ENCODE assay signal across 8 cellular contexts in the genomic region with DNA sequence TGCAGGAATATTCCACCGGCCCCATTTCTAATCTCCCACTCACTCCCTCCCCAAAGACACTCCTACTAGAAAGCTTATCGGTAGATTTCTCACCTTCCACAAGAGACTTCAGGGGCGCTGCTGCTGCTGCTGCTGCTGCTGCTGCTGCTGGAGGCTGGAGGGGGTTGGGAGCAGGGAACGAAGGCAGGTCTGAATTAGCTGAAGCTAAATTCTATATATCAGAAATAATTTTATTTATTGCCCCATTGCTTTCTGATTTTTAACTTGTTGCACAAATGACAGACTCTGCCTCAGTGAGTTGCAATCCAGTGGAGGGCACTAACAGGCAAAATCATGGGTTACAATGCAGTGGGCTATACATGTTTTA. TPM values are rescaled to one million over a fixed set of nuclear protein-coding genes. Genes with fewer than 3 reads are reported as not detected.
A peak's percentile ranks its signal among the peaks of the same experiment; 100 is the strongest.
DNase-seq lines count a peak whose midpoint lies in the region; ATAC-seq lines count a peak whose summit lies in the region.

No MANE protein-coding gene starts in this region.

- no peak overlapping the region for H2AK5ac ChIP-seq in trophoblast cell (ENCODE audit: low read length)

- H2AFZ ChIP-seq in trophoblast cell (ENCODE audit: insufficient read depth, low read length, poor library complexity) = peak overlapping the region; percentile 6

- ATAC-seq in GM21447 (IDR thresholded peaks at IDR 0.05; ENCODE audit: unreplicated experiment) = peak; percentile 23

- CTCF ChIA-PET in CD8-positive, alpha-beta memory T cell (lab: Charles Lee) = interaction anchor here (2.2 to 3.0 kb wide), 2 partner anchors 25 to 27 kb away, joined by 12 to 13 read pairs; no protein-coding TSS in a partner anchor
- CTCF ChIA-PET in activated CD4-positive, alpha-beta memory T cell treated with anti-CD3 and anti-CD28 coated beads, Interleukin-2, amount 10 ng/mL, durations not matched to agents 7 days and 5 days (lab: Charles Lee) = interaction anchor here (0.8 to 2.7 kb wide), 10 partner anchors 17 to 246 kb away, joined by 3 to 14 read pairs (median 4); no protein-coding TSS in a partner anchor

- no peak overlapping the region for H2BK120ac ChIP-seq in trophoblast cell (ENCODE audit: insufficient read depth, low read length, poor library complexity)

- no peaks in the 10 kb centered on the region for H3K36me3 ChIP-seq in CD8-positive, alpha-beta memory T cell (ENCODE audit: insufficient read depth, low read length)
- no peaks in the 10 kb centered on the region for H3K36me3 ChIP-seq in trophoblast cell (ENCODE audit: control insufficient read depth in 1 of 2, insufficient read depth in 2 of 2, low read length in 2 of 2)

- no peak overlapping the region for H4K91ac ChIP-seq in trophoblast cell (ENCODE audit: low read depth, low read length)

- H3K4me2 ChIP-seq in trophoblast cell (ENCODE audit: low read length) = peak overlapping the region; percentile 93

- peaks cover 0 to 2% (median 0%) of the 10 kb centered on the region in 5 donors for H3K9me3 Mint-ChIP-seq in CD8-positive, alpha-beta memory T cell
- H3K9me3 Mint-ChIP-seq in activated CD4-positive, alpha-beta memory T cell treated with anti-CD3 and anti-CD28 coated beads, Interleukin-2, amount 10 ng/mL, durations not matched to agents 7 days and 5 days = no peaks in the 10 kb centered on the region

- WGBS in trophoblast cell (ENCODE audit: extremely low coverage, insufficient coverage, insufficient read length) = no CpG with 5 or more reads among the region's 4 CpGs

- H3K27ac ChIP-seq in CD8-positive, alpha-beta memory T cell (ENCODE audit: low read depth, low read length) = no peak overlapping the region
- no peak overlapping the region for H3K27ac ChIP-seq in trophoblast cell (ENCODE audit: low read depth, low read length)

- no peak overlapping the region for H3K18ac ChIP-seq in trophoblast cell (ENCODE audit: low read length)

- H3K9ac ChIP-seq in trophoblast cell (ENCODE audit: low read length) = no peak overlapping the region

- H3K27me3 ChIP-seq in CD8-positive, alpha-beta memory T cell (ENCODE audit: insufficient read depth, low read length, poor library complexity, severe bottlenecking) = no peaks in the 10 kb centered on the region
- no peaks in the 10 kb centered on the region for H3K27me3 ChIP-seq in trophoblast cell (ENCODE audit: insufficient read depth, low read length)

- H3K23ac ChIP-seq in trophoblast cell (ENCODE audit: low read length) = no peak overlapping the region

- H3K79me2 ChIP-seq in trophoblast cell (ENCODE audit: control insufficient read depth, insufficient read depth, low read length, poor library complexity) = no peaks in the 10 kb centered on the region

- no peaks in the 10 kb centered on the region for H3K9me3 ChIP-seq in CD8-positive, alpha-beta memory T cell (ENCODE audit: low read length)
- H3K9me3 ChIP-seq in trophoblast cell (ENCODE audit: insufficient read depth, low read depth, low read length) = no peaks in the 10 kb centered on the region

- no peak overlapping the region for H2BK5ac ChIP-seq in trophoblast cell (ENCODE audit: low read depth, low read length, poor library complexity)

- no peak overlapping the region for H3K14ac ChIP-seq in trophoblast cell (ENCODE audit: low read length)

- peak overlapping the region; percentile 65 for H3K4me3 ChIP-seq in CD8-positive, alpha-beta memory T cell (ENCODE audit: low read length)
- no peak overlapping the region for H3K4me3 ChIP-seq in trophoblast cell (ENCODE audit: low read depth, low read length)

- DNase-seq in CD8-positive, alpha-beta memory T cell = no peak
- DNase-seq in LoVo (ENCODE audit: low spot score) (peak; percentile 40), head of caudate nucleus (peak in 41 of 42 donors; percentile 29 to 86 (median 63)), trophoblast cell (no peak), UCSD-AML1 (lab: John Stamatoyannopoulos, UW; ENCODE audit: unreplicated experiment) (no peak)
- no peak for DNase-seq in activated CD4-positive, alpha-beta memory T cell treated with anti-CD3 and anti-CD28 coated beads, Interleukin-2, amount 10 ng/mL, durations not matched to agents 7 days and 5 days
- DNase-seq in central memory CD4-positive, alpha-beta T cell = no peak

- no peaks in the 10 kb centered on the region for H3K79me1 ChIP-seq in trophoblast cell (ENCODE audit: low read length)

- H3K27ac Mint-ChIP-seq in CD8-positive, alpha-beta memory T cell = peak overlapping the region in 7 of 8 donors; percentile 25 to 96 (median 82)
- H3K27ac Mint-ChIP-seq in activated CD4-positive, alpha-beta memory T cell treated with anti-CD3 and anti-CD28 coated beads, Interleukin-2, amount 10 ng/mL, durations not matched to agents 7 days and 5 days = peak overlapping the region; percentile 26

- H3K36me3 Mint-ChIP-seq in CD8-positive, alpha-beta memory T cell = peaks cover 0 to 5% (median 0%) of the 10 kb centered on the region in 3 donors
- no peaks in the 10 kb centered on the region for H3K36me3 Mint-ChIP-seq in activated CD4-positive, alpha-beta memory T cell treated with anti-CD3 and anti-CD28 coated beads, Interleukin-2, amount 10 ng/mL, durations not matched to agents 7 days and 5 days (ENCODE audit: low read depth)

- H2BK12ac ChIP-seq in trophoblast cell (ENCODE audit: low read length) = no peak overlapping the region

- H4K8ac ChIP-seq in trophoblast cell (ENCODE audit: low read depth, low read length) = no peak overlapping the region

- H3K4me3 Mint-ChIP-seq in CD8-positive, alpha-beta memory T cell = peak overlapping the region; percentile 81 to 91 (median 86)
- peak overlapping the region; percentile 77 for H3K4me3 Mint-ChIP-seq in activated CD4-positive, alpha-beta memory T cell treated with anti-CD3 and anti-CD28 coated beads, Interleukin-2, amount 10 ng/mL, durations not matched to agents 7 days and 5 days

- no peak overlapping the region for H3K4ac ChIP-seq in trophoblast cell (ENCODE audit: low read depth, low read length)

- POLR2A ChIA-PET in CD8-positive, alpha-beta memory T cell (lab: Charles Lee) = interaction anchor here (1.4 to 2.2 kb wide), 2 partner anchors 25 to 27 kb away, joined by 9 to 17 read pairs; a partner anchor contains a TSS
- POLR2A ChIA-PET in activated CD4-positive, alpha-beta memory T cell treated with anti-CD3 and anti-CD28 coated beads, Interleukin-2, amount 10 ng/mL, durations not matched to agents 7 days and 5 days (lab: Charles Lee) = interaction anchor here (1.4 to 2.8 kb wide), 3 partner anchors 26 to 182 kb away, joined by 6 to 25 read pairs (median 9); a partner anchor contains a TSS

- intact Hi-C loops in head of caudate nucleus (cut with DNase I) = loop anchor here (2.0 kb wide), 1 partner anchor 26 kb away; a partner anchor contains a TSS

- peaks cover 19% of the 10 kb centered on the region for H3K4me1 ChIP-seq in CD8-positive, alpha-beta memory T cell (ENCODE audit: insufficient read depth, low read length)
- peaks cover 0 to 4% of the 10 kb centered on the region in 2 experiments for H3K4me1 ChIP-seq in trophoblast cell (ENCODE audit: control insufficient read depth in 1 of 2, insufficient read depth in 2 of 2, low read length in 2 of 2)

- no peak overlapping the region for H4K12ac ChIP-seq in trophoblast cell (ENCODE audit: low read depth, low read length)

- peaks cover 14 to 23% of the 10 kb centered on the region in 2 donors for H3K27me3 Mint-ChIP-seq in CD8-positive, alpha-beta memory T cell
- H3K27me3 Mint-ChIP-seq in activated CD4-positive, alpha-beta memory T cell treated with anti-CD3 and anti-CD28 coated beads, Interleukin-2, amount 10 ng/mL, durations not matched to agents 7 days and 5 days = peaks cover 24% of the 10 kb centered on the region

- H3K4me1 Mint-ChIP-seq in CD8-positive, alpha-beta memory T cell = peaks cover 19 to 20% (median 19%) of the 10 kb centered on the region in 3 donors
- peaks cover 19% of the 10 kb centered on the region for H3K4me1 Mint-ChIP-seq in activated CD4-positive, alpha-beta memory T cell treated with anti-CD3 and anti-CD28 coated beads, Interleukin-2, amount 10 ng/mL, durations not matched to agents 7 days and 5 days

RNA-seq across cellular contexts. Expression of a gene that starts 25.8 kb away (rescaled TPM):
- total RNA-seq in CD8-positive, alpha-beta memory T cell = under 1 TPM; 0.81 to 0.93 TPM
- polyA plus RNA-seq in CD8-positive, alpha-beta memory T cell = 0.59 TPM
- 1 to 10 TPM; 2.8 to 3.3 TPM for total RNA-seq in activated CD4-positive, alpha-beta memory T cell treated with anti-CD3 and anti-CD28 coated beads, Interleukin-2, amount 10 ng/mL, durations not matched to agents 7 days and 5 days
- polyA plus RNA-seq in trophoblast cell (2013) = 0.01 and 0.03 TPM in 2 replicates

Comparison
In these comparisons a context has a peak if more than half of its experiments do, and no peak if none do; other contexts are left out.
1. DNase-seq: peak in LoVo (single experiment) and head of caudate nucleus (41 of 42); none in CD8-positive, alpha-beta memory T cell (0 of 5), activated CD4-positive, alpha-beta memory T cell treated with anti-CD3 and anti-CD28 coated beads, Interleukin-2, amount 10 ng/mL, durations not matched to agents 7 days and 5 days (single experiment), trophoblast cell (0 of 2), central memory CD4-positive, alpha-beta T cell (single experiment) and UCSD-AML1 (single experiment).